In the genomic region with DNA sequence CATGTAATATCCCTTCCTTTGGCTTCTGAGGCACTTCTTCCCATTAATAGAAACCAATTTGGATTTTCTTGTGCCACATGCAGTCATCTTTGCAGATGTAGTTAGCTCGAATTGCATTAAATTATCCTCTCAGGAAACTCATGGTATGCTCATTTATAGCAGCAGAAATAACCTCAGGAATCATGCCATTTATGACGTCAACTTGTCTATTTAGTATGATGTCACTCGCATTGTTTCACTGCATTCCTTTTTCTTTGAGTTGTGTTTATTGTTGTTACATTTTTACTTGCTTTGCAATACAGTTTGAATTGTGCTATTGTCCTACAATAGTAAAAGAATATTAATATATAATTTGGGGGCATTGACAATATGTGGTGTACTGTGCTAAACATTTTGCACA, we compare ENCODE assay signal across 16 cellular contexts.
A peak's percentile ranks its signal among the peaks of the same experiment; 100 is the strongest.
DNase-seq lines count a peak whose midpoint lies in the region; ATAC-seq and TF ChIP-seq lines count a peak whose summit lies in the region.
"Had no signal": no experiment of that assay in that cellular context is flagged by ENCODE, and none has a peak within 500 bp of the region (broad histone marks: within the 10 kb centered on the region; RNA-seq: fewer than 3 reads in every experiment).

No MANE protein-coding gene starts in this region.

- no peaks in the 10 kb centered on the region for H3K4me1 ChIP-seq in IMR-90 (ENCODE audit: control insufficient read depth, insufficient read depth, low read length)
- H3K4me1 ChIP-seq: Caco-2 had no signal

- no peaks in the 10 kb centered on the region for H4K20me1 ChIP-seq in IMR-90 (ENCODE audit: insufficient read depth, low read length)
- H4K20me1 ChIP-seq: BLaER1 had no signal

- no peak overlapping the region for H2AK5ac ChIP-seq in IMR-90 (ENCODE audit: low read depth, low read length)

- no peak overlapping the region for H2BK20ac ChIP-seq in IMR-90 (ENCODE audit: low read depth, low read length)

- no peak overlapping the region for H2BK120ac ChIP-seq in IMR-90 (ENCODE audit: low read depth, low read length)

- no peaks in the 10 kb centered on the region for H3K27me3 ChIP-seq in IMR-90 (ENCODE audit: control insufficient read depth, insufficient read depth, low read length)
- H3K27me3 ChIP-seq: BLaER1 had no signal

- H3K18ac ChIP-seq in IMR-90 (ENCODE audit: low read depth, low read length) = no peak overlapping the region

- no peak overlapping the region for H3K14ac ChIP-seq in IMR-90 (replicated peaks; ENCODE audit: low read depth, low read length)

- H3K4me3 ChIP-seq in IMR-90 (ENCODE audit: insufficient read depth, low read depth, low read length) (no peak overlapping the region), astrocyte of the spinal cord (ENCODE audit: low read depth, low read length) (no peak overlapping the region), fibroblast of mammary gland (ENCODE audit: control insufficient read depth, low read depth, low read length) (no peak overlapping the region)
- H3K4me3 ChIP-seq: BLaER1 had no signal

- no peak overlapping the region for H3K27ac ChIP-seq in IMR-90 (ENCODE audit: insufficient read depth, low read length)
- H3K27ac ChIP-seq: BLaER1 had no signal

- H3K4ac ChIP-seq in IMR-90 (ENCODE audit: low read depth, low read length) = no peak overlapping the region

- H2AK9ac ChIP-seq in IMR-90 (replicated peaks; ENCODE audit: low read depth, low read length, poor library complexity) = no peak overlapping the region

- in situ Hi-C loops in IMR-90 (cut with MboI; ENCODE audit: low sequenced_read_pairs) = no loop called here
- in situ Hi-C loops in astrocyte of the spinal cord (cut with HindIII; ENCODE audit: low sequenced_read_pairs) = no loop called here

- H3K9ac ChIP-seq in IMR-90 (ENCODE audit: low read depth, low read length) = no peak overlapping the region
- H3K9ac ChIP-seq: BLaER1 had no signal

- TF ChIP-seq POLR2A in IMR-90 (IDR thresholded peaks at IDR 0.05; ENCODE audit: low read depth, low read length) = no peak

- no peaks in the 10 kb centered on the region for H3K9me1 ChIP-seq in IMR-90 (ENCODE audit: insufficient read depth, low read length)

- ATAC-seq in IMR-90 (ENCODE audit: low read depth) (no peak), HG02840 (IDR thresholded peaks at IDR 0.05; ENCODE audit: low FRiP score, unreplicated experiment) (no peak), HG03571 (IDR thresholded peaks at IDR 0.05; ENCODE audit: unreplicated experiment) (no peak)

- no peak overlapping the region for H4K5ac ChIP-seq in IMR-90 (ENCODE audit: low read depth, low read length)

- DNase-seq in EH (ENCODE audit: low read depth) (peak; percentile 16), IMR-90 (peak; percentile 47), astrocyte of the spinal cord (ENCODE audit: low read depth, low spot score) (peak; percentile 6), fibroblast of mammary gland (ENCODE audit: low read depth) (peak; percentile 20), MV-4-11 (lab: John Stamatoyannopoulos, UW) (no peak), dermis blood vessel endothelial cell (no peak)
- DNase-seq: 8988T; AML-193; Caco-2; CD8-positive, alpha-beta memory T cell; DMS53; GOT3; H9 had no signal

- H2BK15ac ChIP-seq in IMR-90 (ENCODE audit: low read depth, low read length) = no peak overlapping the region

- WGBS in IMR-90 (ENCODE audit: extremely low coverage in 2 of 2, insufficient read length in 1 of 2), 2 experiments = no CpG with 5 or more reads among the region's 3 CpGs

- H2AFZ ChIP-seq in IMR-90 (replicated peaks; ENCODE audit: low read length, poor library complexity) = no peak overlapping the region

- TF ChIP-seq CTCF in IMR-90 (conservative IDR thresholded peaks at IDR 0.05; ENCODE audit: low read depth, low read length) = no peak
- TF ChIP-seq CTCF in astrocyte of the spinal cord (IDR thresholded peaks at IDR 0.05; ENCODE audit: low read depth, low read length) = no peak
- no peak for TF ChIP-seq CTCF in fibroblast of mammary gland (conservative IDR thresholded peaks at IDR 0.05; ENCODE audit: control insufficient read depth, insufficient read depth, low read depth, low read length)

- no peak overlapping the region for H2BK5ac ChIP-seq in IMR-90 (ENCODE audit: low read depth, low read length, poor library complexity, severe bottlenecking)

- no TSS peak for BruUV-seq in IMR-90 (replicated peaks; lab: Mats Ljungman, UMichigan)

- no peaks in the 10 kb centered on the region for H3K36me3 ChIP-seq in IMR-90 (ENCODE audit: control insufficient read depth, insufficient read depth, low read length)
- H3K36me3 ChIP-seq: BLaER1 had no signal

- dilution Hi-C loops in IMR-90 (cut with HindIII; ENCODE audit: low sequenced_read_pairs, unreplicated experiment) = no loop called here

- no peak overlapping the region for H3K56ac ChIP-seq in IMR-90 (ENCODE audit: extremely low read depth, insufficient read depth, low read length)

- no peak overlapping the region for H4K91ac ChIP-seq in IMR-90 (ENCODE audit: insufficient read depth, low read depth, low read length)

- TF ChIP-seq RAD21 in IMR-90 (IDR thresholded peaks at IDR 0.05; ENCODE audit: low read length) = no peak

- no peaks in the 10 kb centered on the region for H3K9me3 ChIP-seq in IMR-90 (ENCODE audit: control insufficient read depth, insufficient read depth, low read length)
- H3K9me3 ChIP-seq: Caco-2 had no signal

- no peak overlapping the region for H4K8ac ChIP-seq in IMR-90 (ENCODE audit: low read depth in 2 of 2, low read length in 2 of 2)

- POLR2A ChIA-PET in IMR-90 (lab: Charles Lee; ENCODE audit: unreplicated experiment) = no interaction called here

- H3K79me1 ChIP-seq in IMR-90 (ENCODE audit: low read depth in 1 of 2, low read length in 2 of 2) = no peaks in the 10 kb centered on the region

- H3K23ac ChIP-seq in IMR-90 (ENCODE audit: low read depth, low read length) = no peak overlapping the region

- CTCF ChIA-PET in IMR-90 (lab: Yijun Ruan, JAX) = no interaction called here

- intact Hi-C loops in IMR-90 (cut with micrococcal nuclease) = no loop called here

- H3K4me2 ChIP-seq in IMR-90 (ENCODE audit: low read depth, low read length) = no peak overlapping the region
- H3K4me2 ChIP-seq: BLaER1 had no signal

TF ChIP-seq in IMR-90, 13 proteins besides CTCF, POLR2A, EP300 and RAD21:
- TF ChIP-seq, protein P1, sequence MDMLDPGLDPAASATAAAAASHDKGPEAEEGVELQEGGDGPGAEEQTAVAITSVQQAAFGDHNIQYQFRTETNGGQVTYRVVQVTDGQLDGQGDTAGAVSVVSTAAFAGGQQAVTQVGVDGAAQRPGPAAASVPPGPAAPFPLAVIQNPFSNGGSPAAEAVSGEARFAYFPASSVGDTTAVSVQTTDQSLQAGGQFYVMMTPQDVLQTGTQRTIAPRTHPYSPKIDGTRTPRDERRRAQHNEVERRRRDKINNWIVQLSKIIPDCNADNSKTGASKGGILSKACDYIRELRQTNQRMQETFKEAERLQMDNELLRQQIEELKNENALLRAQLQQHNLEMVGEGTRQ (IDR thresholded peaks at IDR 0.05; ENCODE audit: low read depth, low read length) = no peak
- TF ChIP-seq SMC3 (IDR thresholded peaks at IDR 0.05; ENCODE audit: low read depth, low read length) = no peak
- no peak for TF ChIP-seq RFX5 (IDR thresholded peaks at IDR 0.05; ENCODE audit: low read depth, low read length)
- TF ChIP-seq RCOR1 (IDR thresholded peaks at IDR 0.05; ENCODE audit: insufficient replicate concordance, low read length) = no peak
- TF ChIP-seq FOS (IDR thresholded peaks at IDR 0.05; ENCODE audit: low read depth, low read length) = no peak
- no peak for TF ChIP-seq NFE2L2 (IDR thresholded peaks at IDR 0.05; ENCODE audit: low read depth, low read length)
- no peak for TF ChIP-seq CEBPB (IDR thresholded peaks at IDR 0.05; ENCODE audit: low read depth, low read length)
- TF ChIP-seq MAFK (IDR thresholded peaks at IDR 0.05; ENCODE audit: low read depth, low read length) = no peak
- TF ChIP-seq MXI1 (IDR thresholded peaks at IDR 0.05; ENCODE audit: borderline replicate concordance, low read depth, low read length) = no peak
- TF ChIP-seq, protein P2, sequence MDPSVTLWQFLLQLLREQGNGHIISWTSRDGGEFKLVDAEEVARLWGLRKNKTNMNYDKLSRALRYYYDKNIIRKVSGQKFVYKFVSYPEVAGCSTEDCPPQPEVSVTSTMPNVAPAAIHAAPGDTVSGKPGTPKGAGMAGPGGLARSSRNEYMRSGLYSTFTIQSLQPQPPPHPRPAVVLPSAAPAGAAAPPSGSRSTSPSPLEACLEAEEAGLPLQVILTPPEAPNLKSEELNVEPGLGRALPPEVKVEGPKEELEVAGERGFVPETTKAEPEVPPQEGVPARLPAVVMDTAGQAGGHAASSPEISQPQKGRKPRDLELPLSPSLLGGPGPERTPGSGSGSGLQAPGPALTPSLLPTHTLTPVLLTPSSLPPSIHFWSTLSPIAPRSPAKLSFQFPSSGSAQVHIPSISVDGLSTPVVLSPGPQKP (IDR thresholded peaks at IDR 0.05; ENCODE audit: borderline replicate concordance, low read depth, low read length) = no peak
- TF ChIP-seq BHLHE40 (IDR thresholded peaks at IDR 0.05; ENCODE audit: low read depth, low read length) = no peak

Comparison
In these comparisons a context has a peak if more than half of its experiments do, and no peak if none do; other contexts are left out.
1. DNase-seq: peak in EH (single experiment), IMR-90 (single experiment), astrocyte of the spinal cord (single experiment) and fibroblast of mammary gland (single experiment); none in MV-4-11 (single experiment) and dermis blood vessel endothelial cell (single experiment).